Comparison of ENCODE assay signal across 8 cellular contexts in genomic region chr6:6724319-6725119, GRCh38.
DNase-seq lines count a peak whose midpoint lies in the region; ATAC-seq lines count a peak whose summit lies in the region.

No MANE protein-coding gene starts in this region.

- CTCF ChIA-PET in activated CD8-positive, alpha-beta T cell treated with anti-CD3 and anti-CD28 coated beads, Interleukin-2, amount 10 ng/mL, durations not matched to agents 7 days and 5 days (lab: Charles Lee): interaction anchor here (0.6 to 2.7 kb wide), 17 partner anchors 9 to 611 kb away, joined by 3 to 10 read pairs (median 3); no protein-coding TSS in a partner anchor

- H3K27ac Mint-ChIP-seq in activated CD8-positive, alpha-beta T cell treated with anti-CD3 and anti-CD28 coated beads, Interleukin-2, amount 10 ng/mL, durations not matched to agents 7 days and 5 days: no peak overlapping the region
- peak overlapping the region in 1 of 2 donors; percentile 68 for H3K27ac Mint-ChIP-seq in effector memory CD8-positive, alpha-beta T cell

- DNase-seq in Ammon's horn (ENCODE audit: low spot score) (peak; percentile 76), NCI-H748 (lab: John Stamatoyannopoulos, UW; ENCODE audit: unreplicated experiment) (peak; percentile 68), medulla oblongata (ENCODE audit: extremely low spot score) (peak; percentile 71)
- DNase-seq in activated CD8-positive, alpha-beta T cell treated with anti-CD3 and anti-CD28 coated beads, Interleukin-2, amount 10 ng/mL, durations not matched to agents 7 days and 5 days: peak; percentile 54
- peak in 1 of 3 experiments; percentile 29 for DNase-seq in effector memory CD8-positive, alpha-beta T cell
- DNase-seq in stimulated activated CD4-positive, alpha-beta T cell treated with anti-CD3 and anti-CD28 coated beads, TNF-alpha, amount 100 ng/mL, for 48 hours (ENCODE audit: low read depth in 3 of 3): peak in 2 of 3 donors; percentile 15 to 34

- peak overlapping the region; percentile 3 for H3K4me3 Mint-ChIP-seq in activated CD8-positive, alpha-beta T cell treated with anti-CD3 and anti-CD28 coated beads, Interleukin-2, amount 10 ng/mL, durations not matched to agents 7 days and 5 days
- peak overlapping the region in 1 of 2 donors; percentile 64 for H3K4me3 Mint-ChIP-seq in effector memory CD8-positive, alpha-beta T cell

- peak; percentile 57 for ATAC-seq in GM21737 (IDR thresholded peaks at IDR 0.05; ENCODE audit: unreplicated experiment)
- ATAC-seq in activated CD8-positive, alpha-beta T cell treated with anti-CD3 and anti-CD28 coated beads, Interleukin-2, amount 10 ng/mL, durations not matched to agents 7 days and 5 days: peak; percentile 69
- ATAC-seq in effector memory CD8-positive, alpha-beta T cell (replicated peaks): peak; percentile 45
- ATAC-seq in GM18511 (IDR thresholded peaks at IDR 0.05; ENCODE audit: unreplicated experiment): no peak

- H3K36me3 Mint-ChIP-seq in activated CD8-positive, alpha-beta T cell treated with anti-CD3 and anti-CD28 coated beads, Interleukin-2, amount 10 ng/mL, durations not matched to agents 7 days and 5 days (ENCODE audit: low read depth): no peaks in the 10 kb centered on the region
- H3K36me3 Mint-ChIP-seq in effector memory CD8-positive, alpha-beta T cell (ENCODE audit: insufficient read depth): no peaks in the 10 kb centered on the region

- POLR2A ChIA-PET in activated CD8-positive, alpha-beta T cell treated with anti-CD3 and anti-CD28 coated beads, Interleukin-2, amount 10 ng/mL, durations not matched to agents 7 days and 5 days (lab: Charles Lee): no interaction called here

- H3K9me3 Mint-ChIP-seq in activated CD8-positive, alpha-beta T cell treated with anti-CD3 and anti-CD28 coated beads, Interleukin-2, amount 10 ng/mL, durations not matched to agents 7 days and 5 days (ENCODE audit: insufficient read depth): no peaks in the 10 kb centered on the region
- no peaks in the 10 kb centered on the region for H3K9me3 Mint-ChIP-seq in effector memory CD8-positive, alpha-beta T cell

- H3K4me1 Mint-ChIP-seq in activated CD8-positive, alpha-beta T cell treated with anti-CD3 and anti-CD28 coated beads, Interleukin-2, amount 10 ng/mL, durations not matched to agents 7 days and 5 days (ENCODE audit: low read depth): peaks cover 13% of the 10 kb centered on the region
- peaks cover 5 to 10% of the 10 kb centered on the region in 2 donors for H3K4me1 Mint-ChIP-seq in effector memory CD8-positive, alpha-beta T cell (ENCODE audit: low read depth in 2 of 2)

- peaks cover 29% of the 10 kb centered on the region for H3K27me3 Mint-ChIP-seq in activated CD8-positive, alpha-beta T cell treated with anti-CD3 and anti-CD28 coated beads, Interleukin-2, amount 10 ng/mL, durations not matched to agents 7 days and 5 days (ENCODE audit: low read depth)
- peaks cover 35 to 48% of the 10 kb centered on the region in 2 donors for H3K27me3 Mint-ChIP-seq in effector memory CD8-positive, alpha-beta T cell
